ENCODE assay signal across 24 cellular contexts in genomic region chr4:148426643-148427042, GRCh38. TPM values are rescaled to one million over a fixed set of nuclear protein-coding genes. Genes with fewer than 3 reads are reported as not detected.
DNase-seq lines count a peak whose midpoint lies in the region; ATAC-seq, FAIRE-seq and TF ChIP-seq lines count a peak whose summit lies in the region.
"Had no signal": no experiment of that assay in that cellular context is flagged by ENCODE, and none has a peak within 500 bp of the region (broad histone marks: within the 10 kb centered on the region; RNA-seq: fewer than 3 reads in every experiment).

No MANE protein-coding gene starts in this region.

- TF ChIP-seq EP300 in HepG2 (IDR thresholded peaks at IDR 0.05; ENCODE audit: low read depth in 2 of 2, low read length in 2 of 2) (no peak), HepG2 (CRISPR knock-in tag; IDR thresholded peaks at IDR 0.05; ENCODE audit: borderline replicate concordance) (no peak), Ishikawa (IDR thresholded peaks at IDR 0.05; ENCODE audit: borderline replicate concordance) (no peak)

- DNase-seq in HepG2 (ENCODE audit: low spot score): no peak
- no peak for DNase-seq in right lobe of liver
- DNase-seq in OCI-M1 (lab: John Stamatoyannopoulos, UW): peak; percentile 17
- DNase-seq in neural progenitor cell (ENCODE audit: low spot score): no peak
- no peak for DNase-seq in COR-L47 (lab: John Stamatoyannopoulos, UW)
- DNase-seq in SIG-M5 (lab: John Stamatoyannopoulos, UW): no peak
- DNase-seq in activated gamma-delta T cell (lab: John Stamatoyannopoulos, UW): no peak
- DNase-seq: Calu3; CD8-positive, alpha-beta memory T cell; GM23248; HCEC 1CT; IMR-90; NCI-H1092 treated with DMSO at 0.1 percent for 48 hours; NCI-H1436; NCI-H187; NCI-H524 treated with DMSO at 0.1 percent for 48 hours; NCI-H774; SHP77 treated with DMSO at 0.1 percent for 48 hours had no signal

- no peaks in the 10 kb centered on the region for H3F3A ChIP-seq in neural progenitor cell (ENCODE audit: low read depth)

- WGBS in HepG2 (ENCODE audit: low lambda C conversion rate): 51% methylated on average over 5 of the region's 5 CpGs
- WGBS in right lobe of liver (ENCODE audit: insufficient coverage, low coverage, low lambda C conversion rate, missing lambda C conversion rate): 98% methylated on average over 5 of the region's 5 CpGs

- H2AFZ ChIP-seq in HepG2 (ENCODE audit: low read length) (no peak overlapping the region), neural progenitor cell (replicated peaks) (no peak overlapping the region)
- H2AFZ ChIP-seq: GM23248 had no signal

- H3K4me1 Mint-ChIP-seq in neural progenitor cell: no peaks in the 10 kb centered on the region

- in situ Hi-C loops in HepG2 (cut with HindIII; ENCODE audit: extremely low pct_ligation_motif_present, low pct_unique_long_range_greater_than_20kb): no loop called here

- no peaks in the 10 kb centered on the region for H3K9me3 Mint-ChIP-seq in neural progenitor cell
- H3K9me3 Mint-ChIP-seq: CD8-positive, alpha-beta memory T cell had no signal

- peak; percentile 10; the same call in 1 of the 2 replicates for TF ChIP-seq CTCF in HepG2 (CRISPR knock-in tag; IDR thresholded peaks at IDR 0.05)
- no peak for TF ChIP-seq CTCF in right lobe of liver (IDR thresholded peaks at IDR 0.05)
- peak; percentile 13 for TF ChIP-seq CTCF in neural progenitor cell (IDR thresholded peaks at IDR 0.05)

- H3K36me3 ChIP-seq in HepG2 (replicated peaks in 1 of 2; ENCODE audit: control insufficient read depth in 1 of 2, insufficient read depth in 2 of 2, low read length in 2 of 2): no peaks in the 10 kb centered on the region
- H3K36me3 ChIP-seq in right lobe of liver: no peaks in the 10 kb centered on the region
- H3K36me3 ChIP-seq in neural progenitor cell: no peaks in the 10 kb centered on the region

- BruUV-seq in HepG2 (replicated peaks; lab: Mats Ljungman, UMichigan): no TSS peak

- no peak overlapping the region for H3K9ac ChIP-seq in HepG2 (ENCODE audit: insufficient read depth, low read depth, low read length)
- no peak overlapping the region for H3K9ac ChIP-seq in neural progenitor cell
- H3K9ac ChIP-seq: GM23248, KMS-11 had no signal

- H3K4me1 ChIP-seq in HepG2 (ENCODE audit: insufficient read depth, low read length): peaks cover 11% of the 10 kb centered on the region
- peaks cover 0 to 16% (median 3%) of the 10 kb centered on the region in 4 donors for H3K4me1 ChIP-seq in right lobe of liver
- H3K4me1 ChIP-seq in neural progenitor cell: no peaks in the 10 kb centered on the region

- H3K9me3 ChIP-seq in HepG2 (ENCODE audit: low read length) (no peaks in the 10 kb centered on the region), right lobe of liver (no peaks in the 10 kb centered on the region), neural progenitor cell (ENCODE audit: low read depth) (no peaks in the 10 kb centered on the region)

- TF ChIP-seq RAD21 in HepG2 (CRISPR knock-in tag; IDR thresholded peaks at IDR 0.05) (no peak), Ishikawa (IDR thresholded peaks at IDR 0.05; ENCODE audit: low read depth) (peak; percentile 56)

- intact Hi-C loops in HepG2 (cut with micrococcal nuclease; ENCODE audit: unreplicated experiment) (no loop called here), right lobe of liver (cut with DNase I) (no loop called here)

- no peak for TF ChIP-seq POLR2A in HepG2 (IDR thresholded peaks at IDR 0.05; ENCODE audit: insufficient read depth in 1 of 2, low read depth in 2 of 2, low read length in 2 of 2)
- no peak for TF ChIP-seq POLR2A in right lobe of liver (IDR thresholded peaks at IDR 0.05)

- no peak overlapping the region for H3K4me2 ChIP-seq in HepG2 (ENCODE audit: low read depth, low read length)
- no peak overlapping the region for H3K4me2 ChIP-seq in neural progenitor cell
- H3K4me2 ChIP-seq: KMS-11 had no signal

- H3K27me3 ChIP-seq in HepG2 (ENCODE audit: control insufficient read depth in 1 of 2, insufficient read depth in 2 of 2, low read length in 2 of 2): no peaks in the 10 kb centered on the region
- H3K27me3 ChIP-seq in right lobe of liver: no peaks in the 10 kb centered on the region
- H3K27me3 ChIP-seq in neural progenitor cell: no peaks in the 10 kb centered on the region

- ATAC-seq in HepG2 (no peak), right lobe of liver (no peak)
- ATAC-seq: Panc1 had no signal

- H3K27ac ChIP-seq in HepG2 (ENCODE audit: extremely low read length, insufficient read depth, low read length) (no peak overlapping the region), right lobe of liver (no peak overlapping the region), neural progenitor cell (no peak overlapping the region)
- H3K27ac ChIP-seq: C4-2B, GM23248, KMS-11, SK-N-MC had no signal

- H4K20me1 ChIP-seq in HepG2 (ENCODE audit: insufficient read depth, low read length) (no peaks in the 10 kb centered on the region; the same call in 1 of the 2 replicates), neural progenitor cell (ENCODE audit: low read depth) (no peaks in the 10 kb centered on the region)

- no peak for FAIRE-seq in HepG2 (lab: Jason Lieb, UNC)
- FAIRE-seq: GM18507 had no signal

- H3K36me3 Mint-ChIP-seq in neural progenitor cell: no peaks in the 10 kb centered on the region

- peaks cover 2% of the 10 kb centered on the region for H3K27me3 Mint-ChIP-seq in neural progenitor cell (ENCODE audit: insufficient read depth, low read depth)
- H3K27me3 Mint-ChIP-seq: CD8-positive, alpha-beta memory T cell had no signal

- H3K27ac Mint-ChIP-seq in neural progenitor cell: no peak overlapping the region

- H3K4me3 ChIP-seq in HepG2 (replicated peaks in 1 of 3; ENCODE audit: insufficient read depth in 1 of 3, low read depth in 2 of 3, low read length in 3 of 3) (no peak overlapping the region), right lobe of liver (no peak overlapping the region), neural progenitor cell (no peak overlapping the region)
- H3K4me3 ChIP-seq: GM23248, SK-N-MC had no signal

- POLR2A ChIA-PET in HepG2 (lab: Yijun Ruan, JAX): no interaction called here

- CTCF ChIA-PET in HepG2 (lab: Yijun Ruan, JAX; ENCODE audit: low intra/inter-chr PET ratio, low total read pairs): no interaction called here

- H3K4me3 Mint-ChIP-seq in neural progenitor cell: no peak overlapping the region

- H3K79me2 ChIP-seq in HepG2 (ENCODE audit: insufficient read depth, low read length) (no peaks in the 10 kb centered on the region), neural progenitor cell (ENCODE audit: low read depth) (no peaks in the 10 kb centered on the region)

TF ChIP-seq in Ishikawa, 13 proteins besides CTCF, POLR2A, EP300 and RAD21:
- TF ChIP-seq USF1 (IDR thresholded peaks at IDR 0.05): no peak
- TF ChIP-seq ZBTB7A (IDR thresholded peaks at IDR 0.05; ENCODE audit: low read depth): no peak
- no peak for TF ChIP-seq NFIC (IDR thresholded peaks at IDR 0.05)
TF ChIP-seq in Ishikawa: peak in this region for 0.

RNA-seq across cellular contexts. Expression of gene NR3C2, which starts 15.6 kb away (rescaled TPM):
- total RNA-seq in HepG2 (2016; rRNA removed; fragmentation: Illumina TruSeq; extraction: Trizol) (0.32 and 0.46 TPM in 2 replicates), right lobe of liver (10 to 100 TPM in 3 of 6 experiments, 1 to 10 TPM in 3; 4.8 to 15.9 (median 8.9) TPM), neural progenitor cell (ENCODE audit: low replicate concordance) (0.73 and 0.84 TPM in 2 replicates)
- 0.30 and 0.44 TPM in 2 replicates for total RNA-seq in HepG2 (2016; cell fraction: cytosol; rRNA removed; fragmentation: Illumina TruSeq; extraction: Trizol; ENCODE audit: low read depth)
- total RNA-seq in HepG2 (2016; cell fraction: insoluble cytoplasmic fraction; rRNA removed; fragmentation: Illumina TruSeq; extraction: Trizol): 0.25 and 0.37 TPM in 2 replicates
- total RNA-seq in HepG2 (2016; cell fraction: membrane; rRNA removed; fragmentation: Illumina TruSeq; extraction: Trizol): 0.25 and 0.45 TPM in 2 replicates
- total RNA-seq in HepG2 (2016; cell fraction: nucleus; rRNA removed; fragmentation: Illumina TruSeq; extraction: Trizol): 1.1 and 1.6 TPM in 2 replicates
- polyA plus RNA-seq in HepG2 (2011; rRNA removed): 0.20 and 0.26 TPM in 2 replicates
- polyA plus RNA-seq in HepG2 (2011; cell fraction: cytosol; rRNA removed): 0.09 and 0.21 TPM in 2 replicates
- 0.29 and 0.50 TPM in 2 replicates for polyA plus RNA-seq in HepG2 (2011; cell fraction: nucleus; rRNA removed)
- 0.21 and 0.32 TPM in 2 replicates for polyA plus RNA-seq in HepG2 (2012)
- not detected in 2 replicates for polyA plus RNA-seq in HepG2 (2016; cell fraction: cytosol; fragmentation: Illumina TruSeq; extraction: Trizol; ENCODE audit: low read depth)
- polyA plus RNA-seq in HepG2 (2016; cell fraction: insoluble cytoplasmic fraction; fragmentation: Illumina TruSeq; extraction: Trizol; ENCODE audit: low read depth): 0.39 and 0.41 TPM in 2 replicates
- polyA plus RNA-seq in HepG2 (2016; cell fraction: membrane; fragmentation: Illumina TruSeq; extraction: Trizol; ENCODE audit: low read depth): 0.08 and 0.16 TPM in 2 replicates
- polyA plus RNA-seq in HepG2 (2016; cell fraction: nucleus; fragmentation: Illumina TruSeq; extraction: Trizol; ENCODE audit: insufficient read depth, low read depth): 0.16 and 0.33 TPM in 2 replicates
- 0.19 and 1.1 TPM in 2 replicates for polyA minus RNA-seq in HepG2 (2011; rRNA and poly(A)+ RNA removed; ENCODE audit: low replicate concordance)
- polyA minus RNA-seq in HepG2 (2011; cell fraction: cytosol; rRNA and poly(A)+ RNA removed): 0.18 and 1.6 TPM in 2 replicates
- 3.0 and 3.7 TPM in 2 replicates for polyA minus RNA-seq in HepG2 (2011; cell fraction: nucleus; rRNA and poly(A)+ RNA removed)
- total RNA-seq: GM23248 had no signal

Comparison
In these comparisons a context has a peak if more than half of its experiments do, and no peak if none do; other contexts are left out.
1. CTCF ChIP-seq: peak in HepG2 (single experiment) and neural progenitor cell (single experiment); none in right lobe of liver (0 of 4).